8 cellular contexts compared by ENCODE assay signal in genomic region chr6:125191916-125192609, GRCh38. TPM values are rescaled to one million over a fixed set of nuclear protein-coding genes. Genes with fewer than 3 reads are reported as not detected.
DNase-seq lines count a peak whose midpoint lies in the region; ATAC-seq and TF ChIP-seq lines count a peak whose summit lies in the region.

No MANE protein-coding gene starts in this region.

- no peak overlapping the region for H4K5ac ChIP-seq in IMR-90 (ENCODE audit: low read depth, low read length)

- no peak overlapping the region for H3K27ac Mint-ChIP-seq in activated naive CD8-positive, alpha-beta T cell treated with anti-CD3 and anti-CD28 coated beads for 36 hours

- POLR2A ChIA-PET in GM10248 (lab: Yijun Ruan, JAX): no interaction called here
- POLR2A ChIA-PET in IMR-90 (lab: Charles Lee; ENCODE audit: unreplicated experiment): interaction anchor here (0.6 kb wide), 1 partner anchor 440 kb away, joined by 3 read pairs; no protein-coding TSS in a partner anchor

- H2AK5ac ChIP-seq in IMR-90 (ENCODE audit: low read depth, low read length): no peak overlapping the region

- H2BK20ac ChIP-seq in IMR-90 (ENCODE audit: low read depth, low read length): 0 out of 2 replicates have a peak overlapping the region, but pooled peaks have one; percentile 35

- H3K27me3 Mint-ChIP-seq in activated naive CD8-positive, alpha-beta T cell treated with anti-CD3 and anti-CD28 coated beads for 36 hours: peaks cover under 1% of the 10 kb centered on the region

- no TSS peak for BruUV-seq in IMR-90 (replicated peaks; lab: Mats Ljungman, UMichigan)

- H3K36me3 Mint-ChIP-seq in activated naive CD8-positive, alpha-beta T cell treated with anti-CD3 and anti-CD28 coated beads for 36 hours: no peaks in the 10 kb centered on the region

- dilution Hi-C loops in IMR-90 (cut with HindIII; ENCODE audit: low sequenced_read_pairs, unreplicated experiment): no loop called here

- H3K4me3 Mint-ChIP-seq in activated naive CD8-positive, alpha-beta T cell treated with anti-CD3 and anti-CD28 coated beads for 36 hours: no peak overlapping the region

- TF ChIP-seq POLR2A in IMR-90 (IDR thresholded peaks at IDR 0.05; ENCODE audit: low read depth, low read length): no peak
- TF ChIP-seq POLR2A in spleen (IDR thresholded peaks at IDR 0.05): no peak

- WGBS in IMR-90 (ENCODE audit: extremely low coverage in 2 of 2, insufficient read length in 1 of 2), 2 experiments: no CpG with 5 or more reads among the region's 5 CpGs
- WGBS in spleen, 5 donors: 45 to 61% (median 56%) methylated on average over 5 of the region's 5 CpGs

- H3K56ac ChIP-seq in IMR-90 (ENCODE audit: extremely low read depth, insufficient read depth, low read length): no peak overlapping the region

- no peak overlapping the region for H3K4me2 ChIP-seq in IMR-90 (ENCODE audit: low read depth, low read length)

- no peak overlapping the region for H3K23ac ChIP-seq in IMR-90 (ENCODE audit: low read depth, low read length)

- DNase-seq in GM10248 (ENCODE audit: extremely low spot score) (peak; percentile 54), IMR-90 (peak; percentile 88), SK-N-DZ (ENCODE audit: low spot score) (peak; percentile 49), hepatic stellate cell (ENCODE audit: low spot score) (peak; percentile 63), spleen (no peak), KG1 (lab: John Stamatoyannopoulos, UW) (no peak)
- DNase-seq in activated naive CD8-positive, alpha-beta T cell treated with anti-CD3 and anti-CD28 coated beads for 36 hours: peak; percentile 51

- H3K9me1 ChIP-seq in IMR-90 (ENCODE audit: insufficient read depth, low read length): peaks cover 3% of the 10 kb centered on the region; the same call in 1 of the 2 replicates

- no peak overlapping the region for H3K4ac ChIP-seq in IMR-90 (ENCODE audit: low read depth, low read length)

- peak; percentile 96 for ATAC-seq in GM21786 (IDR thresholded peaks at IDR 0.05; ENCODE audit: unreplicated experiment)
- ATAC-seq in IMR-90 (ENCODE audit: low read depth): peak; percentile 94

- no peak overlapping the region for H2BK15ac ChIP-seq in IMR-90 (ENCODE audit: low read depth, low read length)

- H3K27ac ChIP-seq in IMR-90 (ENCODE audit: insufficient read depth, low read length) (no peak overlapping the region), spleen (no peak overlapping the region)

- H3K9ac ChIP-seq in IMR-90 (ENCODE audit: low read depth, low read length): peak overlapping the region; percentile 49; the same call in 1 of the 2 replicates

- no peaks in the 10 kb centered on the region for H3K9me3 Mint-ChIP-seq in activated naive CD8-positive, alpha-beta T cell treated with anti-CD3 and anti-CD28 coated beads for 36 hours

- no peaks in the 10 kb centered on the region for H4K20me1 ChIP-seq in IMR-90 (ENCODE audit: insufficient read depth, low read length)

- no peak overlapping the region for H2BK5ac ChIP-seq in IMR-90 (ENCODE audit: low read depth, low read length, poor library complexity, severe bottlenecking)

- TF ChIP-seq CTCF in GM10248 (IDR thresholded peaks at IDR 0.05; ENCODE audit: control extremely low read depth, extremely low read depth, low read depth, missing control alignments) (peak; percentile 70), IMR-90 (conservative IDR thresholded peaks at IDR 0.05; ENCODE audit: low read depth, low read length) (peak; percentile 73), spleen (IDR thresholded peaks at IDR 0.05 in 8 of 11, conservative IDR thresholded peaks at IDR 0.05 in 3 of 11) (peak in 10 of 11 experiments; percentile 37 to 76 (median 63))

- H3K14ac ChIP-seq in IMR-90 (replicated peaks; ENCODE audit: low read depth, low read length): peak overlapping the region; percentile 58

- CTCF ChIA-PET in GM10248 (lab: Yijun Ruan, JAX) (interaction anchor here (0.6 to 6.9 kb wide), 17 partner anchors 8 to 572 kb away, joined by 3 to 56 read pairs (median 4); no protein-coding TSS in a partner anchor), IMR-90 (lab: Yijun Ruan, JAX) (interaction anchor here (0.6 to 1.6 kb wide), 12 partner anchors 8 to 565 kb away, joined by 3 to 8 read pairs (median 4); partner anchors contain the start of gene HDDC2)

- in situ Hi-C loops in IMR-90 (cut with MboI; ENCODE audit: low sequenced_read_pairs): no loop called here

- H4K91ac ChIP-seq in IMR-90 (ENCODE audit: insufficient read depth, low read depth, low read length): no peak overlapping the region

- peaks cover 7% of the 10 kb centered on the region for H3K4me1 ChIP-seq in IMR-90 (ENCODE audit: control insufficient read depth, insufficient read depth, low read length)
- peaks cover 0 to 11% (median 2%) of the 10 kb centered on the region in 6 donors for H3K4me1 ChIP-seq in spleen

- 0 out of 2 replicates have a peak overlapping the region, but pooled peaks have one; percentile 22 for H3K18ac ChIP-seq in IMR-90 (ENCODE audit: low read depth, low read length)

- peaks cover 1% of the 10 kb centered on the region for H3K4me1 Mint-ChIP-seq in activated naive CD8-positive, alpha-beta T cell treated with anti-CD3 and anti-CD28 coated beads for 36 hours

- H3K79me1 ChIP-seq in IMR-90 (ENCODE audit: low read depth in 1 of 2, low read length in 2 of 2): no peaks in the 10 kb centered on the region

- intact Hi-C loops in IMR-90 (cut with micrococcal nuclease) (no loop called here), spleen (cut with DNase I; ENCODE audit: low total_unique reads) (no loop called here)

- no peak overlapping the region for H2AK9ac ChIP-seq in IMR-90 (replicated peaks; ENCODE audit: low read depth, low read length, poor library complexity)

- peak overlapping the region in 1 of 2 experiments; percentile 33; a peak in 1 of 4 replicates for H4K8ac ChIP-seq in IMR-90 (ENCODE audit: low read depth in 2 of 2, low read length in 2 of 2)

- H2AFZ ChIP-seq in IMR-90 (replicated peaks; ENCODE audit: low read length, poor library complexity): peak overlapping the region; percentile 15

- H3K27me3 ChIP-seq in IMR-90 (ENCODE audit: control insufficient read depth, insufficient read depth, low read length): no peaks in the 10 kb centered on the region
- H3K27me3 ChIP-seq in spleen (replicated peaks in 1 of 7): no peaks in the 10 kb centered on the region

- H3K4me3 ChIP-seq in IMR-90 (ENCODE audit: insufficient read depth, low read depth, low read length) (no peak overlapping the region), spleen (no peak overlapping the region)

- H3K9me3 ChIP-seq in IMR-90 (ENCODE audit: control insufficient read depth, insufficient read depth, low read length): no peaks in the 10 kb centered on the region
- H3K9me3 ChIP-seq in spleen: no peaks in the 10 kb centered on the region

- H3K36me3 ChIP-seq in IMR-90 (ENCODE audit: control insufficient read depth, insufficient read depth, low read length): no peaks in the 10 kb centered on the region
- no peaks in the 10 kb centered on the region for H3K36me3 ChIP-seq in spleen

- peak overlapping the region; percentile 45; the same call in 1 of the 2 replicates for H2BK120ac ChIP-seq in IMR-90 (ENCODE audit: low read depth, low read length)

- peak; percentile 60 for TF ChIP-seq RAD21 in IMR-90 (IDR thresholded peaks at IDR 0.05; ENCODE audit: low read length)

TF ChIP-seq in IMR-90, 13 proteins besides CTCF, POLR2A, EP300 and RAD21:
- TF ChIP-seq CEBPB (IDR thresholded peaks at IDR 0.05; ENCODE audit: low read depth, low read length) (peak; percentile 18; the same call in 1 of the 2 replicates), NFE2L2 (IDR thresholded peaks at IDR 0.05; ENCODE audit: low read depth, low read length) (no peak), SMC3 (IDR thresholded peaks at IDR 0.05; ENCODE audit: low read depth, low read length) (peak; percentile 44), USF2 (IDR thresholded peaks at IDR 0.05; ENCODE audit: low read depth, low read length) (no peak), MAZ (IDR thresholded peaks at IDR 0.05; ENCODE audit: borderline replicate concordance, low read depth, low read length) (peak; percentile 41; the same call in 1 of the 2 replicates), RFX5 (IDR thresholded peaks at IDR 0.05; ENCODE audit: low read depth, low read length) (no peak), MXI1 (IDR thresholded peaks at IDR 0.05; ENCODE audit: borderline replicate concordance, low read depth, low read length) (no peak), FOS (IDR thresholded peaks at IDR 0.05; ENCODE audit: low read depth, low read length) (peak; percentile 64; the same call in 1 of the 2 replicates)
TF ChIP-seq in IMR-90: peak in this region for 4.

RNA-seq across cellular contexts. Expression of gene TPD52L1, which starts 38.5 kb away (rescaled TPM):
- 10.2 and 10.8 TPM in 2 replicates for total RNA-seq in IMR-90 (2012; rRNA removed)
- polyA plus RNA-seq in IMR-90 (2012; rRNA removed): 13.5 and 13.7 TPM in 2 replicates
- 14.6 and 20.1 TPM in 2 replicates for polyA plus RNA-seq in IMR-90 (2012; cell fraction: cytosol; rRNA removed)
- 3.8 and 12.7 TPM in 2 replicates for polyA plus RNA-seq in IMR-90 (2012; cell fraction: nucleus; rRNA removed; ENCODE audit: low replicate concordance)
- not detected in 2 replicates for polyA plus RNA-seq in SK-N-DZ (2014; cell fraction: cytosol; rRNA removed)
- polyA plus RNA-seq in SK-N-DZ (2014; cell fraction: nucleus; rRNA removed): not detected in 2 replicates
- under 1 TPM; 0.40 to 0.87 TPM for total RNA-seq in activated naive CD8-positive, alpha-beta T cell treated with anti-CD3 and anti-CD28 coated beads for 36 hours
- 1 to 10 TPM; 2.5 to 9.1 (median 4.7) TPM for total RNA-seq in spleen
- polyA plus RNA-seq in spleen: 1 to 10 TPM in 2 of 3 donors, under 1 TPM in 1; 0.80 to 3.0 (median 2.0) TPM

Comparison
In these comparisons a context has a peak if more than half of its experiments do, and no peak if none do; other contexts are left out.
1. DNase-seq: peak in GM10248 (single experiment), IMR-90 (single experiment), SK-N-DZ (single experiment), activated naive CD8-positive, alpha-beta T cell treated with anti-CD3 and anti-CD28 coated beads for 36 hours (single experiment) and hepatic stellate cell (single experiment); none in spleen (single experiment) and KG1 (single experiment).
2. Peak in every context shown above with its lines, with median percentiles within 50 percentile points of each other: CTCF ChIP-seq.